ENCODE assay signal across 28 cellular contexts in genomic region chr1:162130308-162130707, GRCh38.
"Had no signal": no experiment of that assay in that cellular context is flagged by ENCODE, and none has a peak within 500 bp of the region (broad histone marks: within the 10 kb centered on the region; RNA-seq: fewer than 3 reads in every experiment).

No MANE protein-coding gene starts in this region.

- H3K4me3 ChIP-seq: esophagus squamous epithelium, gastroesophageal sphincter, heart right ventricle had no signal

- ATAC-seq: activated CD8-positive, alpha-beta T cell treated with anti-CD3 and anti-CD28 coated beads for 36 hours; activated T-cell treated with anti-CD3 and anti-CD28 coated beads, Interleukin-2, amount 50 U/mL, for 4 hours; activated T-helper 17 cell treated with anti-CD3 and anti-CD28 coated beads, Interleukin-2, amount 50 U/mL, for 72 hours; effector memory CD8-positive, alpha-beta T cell; gastroesophageal sphincter; WTC11 had no signal

- H3K4me1 ChIP-seq: esophagus squamous epithelium had no signal

- H3K9me3 Mint-ChIP-seq: activated CD8-positive, alpha-beta T cell treated with anti-CD3 and anti-CD28 coated beads for 36 hours; activated T-cell treated with anti-CD3 and anti-CD28 coated beads, Interleukin-2, amount 50 U/mL, for 4 hours; activated T-helper 17 cell treated with anti-CD3 and anti-CD28 coated beads, Interleukin-2, amount 50 U/mL, for 72 hours; effector memory CD8-positive, alpha-beta T cell had no signal

- H3K4me1 Mint-ChIP-seq: activated T-helper 17 cell treated with anti-CD3 and anti-CD28 coated beads, Interleukin-2, amount 50 U/mL, for 72 hours had no signal

- H3K4me3 Mint-ChIP-seq: activated CD8-positive, alpha-beta T cell treated with anti-CD3 and anti-CD28 coated beads for 36 hours; activated naive CD8-positive, alpha-beta T cell; activated T-cell treated with anti-CD3 and anti-CD28 coated beads, Interleukin-2, amount 50 U/mL, for 4 hours; activated T-helper 17 cell treated with anti-CD3 and anti-CD28 coated beads, Interleukin-2, amount 50 U/mL, for 72 hours; effector memory CD8-positive, alpha-beta T cell; WTC11 had no signal

- H3K27ac Mint-ChIP-seq: activated CD8-positive, alpha-beta T cell treated with anti-CD3 and anti-CD28 coated beads for 36 hours; activated naive CD8-positive, alpha-beta T cell; activated T-helper 17 cell treated with anti-CD3 and anti-CD28 coated beads, Interleukin-2, amount 50 U/mL, for 72 hours; effector memory CD8-positive, alpha-beta T cell; WTC11 had no signal

- H3K27ac ChIP-seq: brain microvascular endothelial cell, esophagus squamous epithelium, gastroesophageal sphincter had no signal

- H3K9me3 ChIP-seq: esophagus squamous epithelium had no signal

- DNase-seq: activated CD4-positive, alpha-beta T cell treated with anti-CD3 and anti-CD28 coated beads for 1 hour; activated CD4-positive, alpha-beta T cell treated with anti-CD3 and anti-CD28 coated beads for 4 hours; activated CD4-positive, alpha-beta T cell treated with anti-CD3 and anti-CD28 coated beads, Interleukin-2, amount 50 U/mL, for 1 hour; activated CD4-positive, alpha-beta T cell treated with anti-CD3 and anti-CD28 coated beads, Interleukin-2, amount 50 U/mL, for 48 hours; activated CD8-positive, alpha-beta memory T cell treated with anti-CD3 and anti-CD28 coated beads for 24 hours; activated CD8-positive, alpha-beta T cell treated with anti-CD3 and anti-CD28 coated beads for 36 hours; activated effector memory CD4-positive, alpha-beta T cell treated with Interleukin-2 at 50 U/mL for 16 hours; activated gamma-delta T cell treated with Interleukin-2 at 50 U/mL for 16 hours; activated naive CD4-positive, alpha-beta T cell treated with anti-CD3 and anti-CD28 coated beads, Interleukin-2, amount 50 U/mL, for 16 hours; activated naive CD4-positive, alpha-beta T cell treated with Interleukin-2 at 50 U/mL for 16 hours; activated T-cell treated with anti-CD3 and anti-CD28 coated beads, Interleukin-2, amount 50 U/mL, for 4 hours; amniotic stem cell; anterior cingulate cortex; brain microvascular endothelial cell; caudate nucleus; cortex of kidney; dermis blood vessel endothelial cell; effector CD4-positive, alpha-beta T cell; effector memory CD8-positive, alpha-beta T cell; erythroblast; esophagus squamous epithelium; foreskin melanocyte; heart right ventricle; T-helper 2 cell had no signal

- H3K36me3 ChIP-seq: brain microvascular endothelial cell, esophagus squamous epithelium, gastroesophageal sphincter, heart right ventricle had no signal

- H3K36me3 Mint-ChIP-seq: activated naive CD8-positive, alpha-beta T cell; WTC11 had no signal

- H3K27me3 ChIP-seq: brain microvascular endothelial cell, gastroesophageal sphincter had no signal
